In genomic region chr11:209275-210121, GRCh38 we compare ENCODE assay signal across 8 cellular contexts. TPM values are rescaled to one million over a fixed set of nuclear protein-coding genes. Genes with fewer than 3 reads are reported as not detected.
DNase-seq lines count a peak whose midpoint lies in the region; ATAC-seq lines count a peak whose summit lies in the region.

No MANE protein-coding gene starts in this region.

- peak overlapping the region; percentile 100 for H3K9ac ChIP-seq in adipocyte (ENCODE audit: low read length)

- ATAC-seq in HG02938 (IDR thresholded peaks at IDR 0.05; ENCODE audit: unreplicated experiment) (no peak), HG03097 (IDR thresholded peaks at IDR 0.05; ENCODE audit: low FRiP score, unreplicated experiment) (no peak)

- peak; percentile 68 for DNase-seq in activated effector memory CD4-positive, alpha-beta T cell treated with anti-CD3 and anti-CD28 coated beads, Interleukin-2, amount 50 U/mL, for 16 hours
- no peak for DNase-seq in activated effector memory CD4-positive, alpha-beta T cell treated with Interleukin-2 at 50 U/mL for 16 hours
- DNase-seq in adipocyte (ENCODE audit: low read depth), result peak; percentile 12
- DNase-seq in NCI-H2081 treated with DMSO at 0.1 percent for 48 hours (lab: John Stamatoyannopoulos, UW), result no peak

- H3K27ac ChIP-seq in layer of hippocampus (ENCODE audit: low read depth, low read length) (peak overlapping the region; percentile 92), thymus (ENCODE audit: low read depth) (no peak overlapping the region)

- peaks cover 60% of the 10 kb centered on the region for H3K36me3 ChIP-seq in adipocyte (ENCODE audit: control insufficient read depth, insufficient read depth, low read length, severe bottlenecking)
- H3K36me3 ChIP-seq in thymus (ENCODE audit: control insufficient read depth, insufficient read depth), result peaks cover 58% of the 10 kb centered on the region

- no peaks in the 10 kb centered on the region for H3K9me3 ChIP-seq in adipocyte (ENCODE audit: control insufficient read depth, low read length)
- H3K9me3 ChIP-seq in thymus (ENCODE audit: control insufficient read depth), result no peaks in the 10 kb centered on the region

- H3K4me1 ChIP-seq in adipocyte (ENCODE audit: control insufficient read depth, insufficient read depth, low read length), result peaks cover 38% of the 10 kb centered on the region
- peaks cover 24% of the 10 kb centered on the region for H3K4me1 ChIP-seq in thymus (ENCODE audit: control insufficient read depth, insufficient read depth, low read length)

- H3K4me3 ChIP-seq in adipocyte (ENCODE audit: low read length), result peak overlapping the region; percentile 99
- H3K4me3 ChIP-seq in thymus (ENCODE audit: low read length), result peak overlapping the region; percentile 87

- 79% methylated on average over 29 of the region's 29 CpGs for whole genome bisulfite sequencing in thymus

- H3K27me3 ChIP-seq in adipocyte (replicated peaks; ENCODE audit: control insufficient read depth, insufficient read depth, low read length) (no peaks in the 10 kb centered on the region), layer of hippocampus (ENCODE audit: control insufficient read depth, insufficient read depth, low read length) (no peaks in the 10 kb centered on the region), thymus (ENCODE audit: control insufficient read depth, insufficient read depth) (no peaks in the 10 kb centered on the region)

RNA-seq across cellular contexts. Expression of gene RIC8A, which starts 2.0 kb away (rescaled TPM):
- polyA plus RNA-seq in thymus, result 54.7 TPM

RNA-seq across cellular contexts. Expression of gene BET1L, which starts 2.3 kb away (rescaled TPM):
- polyA plus RNA-seq in thymus, result 27.7 TPM

RNA-seq across cellular contexts. Expression of gene SCGB1C1, which starts 16.6 kb away (rescaled TPM):
- 0.34 TPM for polyA plus RNA-seq in thymus

RNA-seq across cellular contexts. Expression of gene SIRT3, which starts 26.6 kb away (rescaled TPM):
- polyA plus RNA-seq in thymus, result 38.3 TPM

RNA-seq across cellular contexts. Expression of gene PSMD13, which starts 27.3 kb away (rescaled TPM):
- polyA plus RNA-seq in thymus, result 192 TPM

Comparison
In these comparisons a context has a peak if more than half of its experiments do, and no peak if none do; other contexts are left out.
1. DNase-seq: peak in activated effector memory CD4-positive, alpha-beta T cell treated with anti-CD3 and anti-CD28 coated beads, Interleukin-2, amount 50 U/mL, for 16 hours (single experiment) and adipocyte (single experiment); none in activated effector memory CD4-positive, alpha-beta T cell treated with Interleukin-2 at 50 U/mL for 16 hours (single experiment) and NCI-H2081 treated with DMSO at 0.1 percent for 48 hours (single experiment).